In genomic region chr1:163807331-163807730, GRCh38 we compare ENCODE assay signal across 25 cellular contexts.
"Had no signal": no experiment of that assay in that cellular context is flagged by ENCODE, and none has a peak within 500 bp of the region (broad histone marks: within the 10 kb centered on the region; RNA-seq: fewer than 3 reads in every experiment).

No MANE protein-coding gene starts in this region.

- H3K4me1 ChIP-seq: prostate gland, right atrium auricular region, stomach, thyroid gland, upper lobe of left lung had no signal

- H3K4me2 ChIP-seq: smooth muscle cell had no signal

- H3K36me3 ChIP-seq: prostate gland, right atrium auricular region, stomach, thyroid gland, upper lobe of left lung had no signal

- H3K4me3 ChIP-seq: lung, prostate gland, right atrium auricular region, smooth muscle cell, stomach, thyroid gland, upper lobe of left lung had no signal

- H3K27ac ChIP-seq: prostate gland, right atrium auricular region, stomach, thyroid gland, upper lobe of left lung had no signal

- FAIRE-seq: endometrium, frontal cortex, keratinocyte, urothelium cell line had no signal

- ATAC-seq: effector memory CD8-positive, alpha-beta T cell; left lobe of liver; naive thymus-derived CD4-positive, alpha-beta T cell; sciatic nerve had no signal

- H3K27me3 ChIP-seq: right atrium auricular region, stomach, thyroid gland, upper lobe of left lung had no signal

- H3K9me3 ChIP-seq: prostate gland, right atrium auricular region, stomach, thyroid gland, upper lobe of left lung had no signal

- DNase-seq: cortex of kidney; effector memory CD8-positive, alpha-beta T cell; head of caudate nucleus; midbrain; naive thymus-derived CD4-positive, alpha-beta T cell; nephron progenitor cell; nucleus accumbens; stimulated activated CD4-positive, alpha-beta T cell treated with anti-CD3 and anti-CD28 coated beads, Interleukin-12 subunit alpha, Interleukin-12 subunit beta, amount 100 ng/mL, for 4 hours; stimulated activated CD4-positive, alpha-beta T cell treated with anti-CD3 and anti-CD28 coated beads, Interleukin-1b, Interleukin-23, amount 100 ng/mL, for 48 hours; stimulated activated CD4-positive, alpha-beta T cell treated with anti-CD3 and anti-CD28 coated beads, Interleukin-4, amount 100 ng/mL, for 1 hour; stimulated activated CD8-positive, alpha-beta memory T cell treated with anti-CD3 and anti-CD28 coated beads, Interleukin-4, amount 100 ng/mL, for 48 hours; stimulated activated naive CD4-positive, alpha-beta T cell; stomach; thyroid gland; upper lobe of left lung had no signal
